In genomic region chr19:28605501-28606268, GRCh38 we compare ENCODE assay signal across 28 cellular contexts.
"Had no signal": no experiment of that assay in that cellular context is flagged by ENCODE, and none has a peak within 500 bp of the region (broad histone marks: within the 10 kb centered on the region; RNA-seq: fewer than 3 reads in every experiment).

No MANE protein-coding gene starts in this region.

- H3K4me1 ChIP-seq: adrenal gland, breast epithelium, Peyer's patch had no signal

- H3K27me3 ChIP-seq: adrenal gland, breast epithelium, Peyer's patch had no signal

- H3K27ac Mint-ChIP-seq: activated CD8-positive, alpha-beta T cell treated with anti-CD3 and anti-CD28 coated beads for 36 hours; activated naive CD8-positive, alpha-beta T cell treated with anti-CD3 and anti-CD28 coated beads, Interleukin-2, amount 10 ng/mL, durations not matched to agents 7 days and 5 days; activated T-cell treated with anti-CD3 and anti-CD28 coated beads, Interleukin-2, amount 50 U/mL, for 72 hours; activated T-helper 2 cell treated with anti-CD3 and anti-CD28 coated beads, Interferon-gamma antibody, Interleukin-2, Interleukin-4, amounts not matched to agents 10 μg/mL and 5 μg/mL and 100 μg/mL, durations not matched to agents 14 hours and 24 hours and 36 hours; T-helper 17 cell had no signal

- H3K36me3 Mint-ChIP-seq: activated naive CD8-positive, alpha-beta T cell treated with anti-CD3 and anti-CD28 coated beads, Interleukin-2, amount 10 ng/mL, durations not matched to agents 7 days and 5 days had no signal

- H3K27ac ChIP-seq: adrenal gland, breast epithelium, Peyer's patch, RWPE1 had no signal

- H3K27me3 Mint-ChIP-seq: activated CD8-positive, alpha-beta T cell treated with anti-CD3 and anti-CD28 coated beads for 36 hours; activated naive CD8-positive, alpha-beta T cell treated with anti-CD3 and anti-CD28 coated beads, Interleukin-2, amount 10 ng/mL, durations not matched to agents 7 days and 5 days; T-helper 17 cell had no signal

- H3K4me1 Mint-ChIP-seq: activated naive CD8-positive, alpha-beta T cell treated with anti-CD3 and anti-CD28 coated beads, Interleukin-2, amount 10 ng/mL, durations not matched to agents 7 days and 5 days; T-helper 17 cell had no signal

- ATAC-seq: activated CD4-positive, CD25-positive, alpha-beta regulatory T cell treated with anti-CD3 and anti-CD28 coated beads, Interleukin-2, amount 50 U/mL, for 24 hours; activated CD8-positive, alpha-beta T cell treated with anti-CD3 and anti-CD28 coated beads for 36 hours; activated T-cell treated with anti-CD3 and anti-CD28 coated beads, Interleukin-2, amount 50 U/mL, for 72 hours; T-helper 17 cell had no signal

- H3K4me3 Mint-ChIP-seq: activated CD8-positive, alpha-beta T cell treated with anti-CD3 and anti-CD28 coated beads for 36 hours; activated naive CD8-positive, alpha-beta T cell treated with anti-CD3 and anti-CD28 coated beads, Interleukin-2, amount 10 ng/mL, durations not matched to agents 7 days and 5 days; activated T-cell treated with anti-CD3 and anti-CD28 coated beads, Interleukin-2, amount 50 U/mL, for 72 hours; T-helper 17 cell had no signal

- H3K36me3 ChIP-seq: adrenal gland, breast epithelium, Peyer's patch had no signal

- H3K9me3 ChIP-seq: adrenal gland had no signal

- DNase-seq: activated CD4-positive, alpha-beta T cell treated with anti-CD3 and anti-CD28 coated beads for 4 hours; activated CD8-positive, alpha-beta memory T cell treated with anti-CD3 and anti-CD28 coated beads, Interleukin-2, amount 50 U/mL, for 4 hours; activated CD8-positive, alpha-beta T cell treated with anti-CD3 and anti-CD28 coated beads for 36 hours; activated gamma-delta T cell treated with Interleukin-2 at 50 U/mL for 16 hours; activated naive CD4-positive, alpha-beta T cell treated with anti-CD3 and anti-CD28 coated beads, Interleukin-2, amount 50 U/mL, for 16 hours; activated naive CD8-positive, alpha-beta T cell treated with anti-CD3 and anti-CD28 coated beads, Interleukin-2, amount 10 ng/mL, durations not matched to agents 7 days and 5 days; activated T-cell treated with anti-CD3 and anti-CD28 coated beads, Interleukin-2, amount 50 U/mL, for 72 hours; adrenal gland; anterior cingulate cortex; central memory CD4-positive, alpha-beta T cell; Karpas-422; NCI-H1092 treated with DMSO at 0.1 percent for 48 hours; NCI-H1436; NCI-H1694 treated with DMSO at 0.1 percent for 48 hours; NCI-H2029 treated with DMSO at 0.1 percent for 48 hours; NCI-H345; NCI-H510A; NCI-H526 treated with DMSO at 0.1 percent for 48 hours; NCI-H82; Peyer's patch; Right ventricle myocardium superior; T-helper 17 cell; T1000 had no signal

- H3K4me3 ChIP-seq: adrenal gland, breast epithelium, Peyer's patch had no signal

- FAIRE-seq: TTC549 had no signal
